ENCODE assay signal across 23 cellular contexts in the genomic region with DNA sequence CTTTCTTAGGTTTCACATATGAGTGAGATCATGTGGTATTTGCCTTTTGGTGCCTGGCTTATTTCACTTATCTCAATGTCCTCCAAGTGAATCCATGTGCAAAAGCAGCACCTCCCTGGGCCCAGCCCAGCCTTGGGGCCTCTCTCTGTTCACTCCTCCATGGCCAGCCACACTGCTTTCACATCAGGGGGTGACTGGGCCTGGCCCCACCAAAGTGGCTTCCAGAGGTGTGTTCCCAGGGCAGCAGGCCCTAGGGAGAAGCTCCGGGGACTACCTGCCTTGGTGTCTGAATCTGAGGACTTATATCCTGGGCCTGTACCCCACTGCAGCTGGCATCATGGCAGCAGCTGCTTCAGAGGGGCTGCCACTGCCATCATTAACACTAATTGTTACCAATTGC.
"Had no signal": no experiment of that assay in that cellular context is flagged by ENCODE, and none has a peak within 500 bp of the region (broad histone marks: within the 10 kb centered on the region; RNA-seq: fewer than 3 reads in every experiment).

No MANE protein-coding gene starts in this region.

- FAIRE-seq: HepG2 had no signal

- DNase-seq: IMR-90, Karpas-422, KG1, MG63, NCI-H1092, NCI-H1105 treated with DMSO at 0.1 percent for 48 hours, NCI-H1417 treated with DMSO at 0.1 percent for 48 hours, NCI-H146, NCI-H1694 treated with DMSO at 0.1 percent for 48 hours, NCI-H1930, NCI-H2081, NCI-H2171, NCI-H226, NCI-H446, NCI-H510A, NCI-H524 treated with DMSO at 0.1 percent for 48 hours, NCI-H69, NCI-H774, PC-9, Peyer's patch, SHP77, SK-N-SH had no signal

- H3K36me3 ChIP-seq: MG63, Peyer's patch had no signal

- H3K4me1 ChIP-seq: Peyer's patch had no signal

- H3K9me3 ChIP-seq: MG63, Peyer's patch, SK-N-SH had no signal

- H3K4me3 ChIP-seq: MG63, PC-9, Peyer's patch had no signal

- H3K27ac ChIP-seq: PC-9, Peyer's patch had no signal

- H3K9ac ChIP-seq: SK-N-SH had no signal
